12 cellular contexts compared by ENCODE assay signal in genomic region chr2:138708682-138709241, GRCh38.
DNase-seq lines count a peak whose midpoint lies in the region; TF ChIP-seq lines count a peak whose summit lies in the region.
"Had no signal": no experiment of that assay in that cellular context is flagged by ENCODE, and none has a peak within 500 bp of the region (broad histone marks: within the 10 kb centered on the region; RNA-seq: fewer than 3 reads in every experiment).

No MANE protein-coding gene starts in this region.

- CTCF ChIA-PET in CD8-positive, alpha-beta memory T cell (lab: Charles Lee) = no interaction called here

- 57 to 66% methylated on average over 5 of the region's 5 CpGs for WGBS in transverse colon (ENCODE audit: low coverage in 1 of 2), 2 donors

- no peak for TF ChIP-seq EP300 in transverse colon (IDR thresholded peaks at IDR 0.05; ENCODE audit: low read depth)

- intact Hi-C loops in transverse colon (cut with DNase I; ENCODE audit: low total_unique reads) = no loop called here

- H3K27ac Mint-ChIP-seq in CD8-positive, alpha-beta memory T cell = no peak overlapping the region
- H3K27ac Mint-ChIP-seq: activated T-cell treated with anti-CD3 and anti-CD28 coated beads, Interleukin-2, amount 50 U/mL, for 24 hours; naive B cell had no signal

- H3K36me3 ChIP-seq in CD8-positive, alpha-beta memory T cell (ENCODE audit: insufficient read depth, low read length) = no peaks in the 10 kb centered on the region
- H3K36me3 ChIP-seq in transverse colon = no peaks in the 10 kb centered on the region

- no peaks in the 10 kb centered on the region for H3K36me3 Mint-ChIP-seq in CD8-positive, alpha-beta memory T cell
- H3K36me3 Mint-ChIP-seq: naive B cell had no signal

- in situ Hi-C loops in transverse colon (cut with MboI; ENCODE audit: low pct_ligation_motif_present in 1 of 4, low pct_unique_long_range_greater_than_20kb in 1 of 4, low sequenced_read_pairs in 3 of 4) = no loop called here

- H3K4me1 ChIP-seq in CD8-positive, alpha-beta memory T cell (ENCODE audit: insufficient read depth, low read length) = no peaks in the 10 kb centered on the region
- H3K4me1 ChIP-seq in transverse colon = peaks cover 0 to 12% (median 3%) of the 10 kb centered on the region in 4 donors

- no peaks in the 10 kb centered on the region for H3K4me1 Mint-ChIP-seq in CD8-positive, alpha-beta memory T cell
- H3K4me1 Mint-ChIP-seq: naive B cell had no signal

- TF ChIP-seq POLR2A in transverse colon (IDR thresholded peaks at IDR 0.05) = no peak

- no peaks in the 10 kb centered on the region for H3K9me3 ChIP-seq in CD8-positive, alpha-beta memory T cell (ENCODE audit: low read length)
- H3K9me3 ChIP-seq in transverse colon = no peaks in the 10 kb centered on the region

- H3K9me3 Mint-ChIP-seq in CD8-positive, alpha-beta memory T cell = no peaks in the 10 kb centered on the region
- H3K9me3 Mint-ChIP-seq: activated T-cell treated with anti-CD3 and anti-CD28 coated beads, Interleukin-2, amount 50 U/mL, for 24 hours; naive B cell had no signal

- H3K4me3 ChIP-seq in CD8-positive, alpha-beta memory T cell (ENCODE audit: low read length) = no peak overlapping the region
- H3K4me3 ChIP-seq in transverse colon = no peak overlapping the region

- DNase-seq in DMS 273 treated with DMSO at 0.1 percent for 48 hours (lab: John Stamatoyannopoulos, UW) = peak; percentile 18
- DNase-seq in NCI-H2029 treated with DMSO at 0.1 percent for 48 hours (lab: John Stamatoyannopoulos, UW) = peak; percentile 16
- DNase-seq in fibroblast of gingiva (ENCODE audit: low read depth) = peak; percentile 33
- peak; percentile 31 for DNase-seq in middle frontal gyrus (ENCODE audit: extremely low spot score, low spot score)
- DNase-seq in HT-29 (ENCODE audit: low spot score) = no peak
- no peak for DNase-seq in CD8-positive, alpha-beta memory T cell
- no peak for DNase-seq in effector CD4-positive, alpha-beta T cell
- DNase-seq in transverse colon = no peak
- DNase-seq: activated T-cell treated with anti-CD3 and anti-CD28 coated beads, Interleukin-2, amount 50 U/mL, for 24 hours; naive B cell; NCI-H187; stimulated activated naive CD8-positive, alpha-beta T cell treated with anti-CD3 and anti-CD28 coated beads, Interleukin-15, Interleukin-2, amounts not matched to agents 100 U/mL and 50 U/mL, for 24 hours had no signal

- H3K27me3 Mint-ChIP-seq in CD8-positive, alpha-beta memory T cell = peaks cover 2 to 8% of the 10 kb centered on the region in 2 donors

- no peak overlapping the region for H3K27ac ChIP-seq in CD8-positive, alpha-beta memory T cell (ENCODE audit: low read depth, low read length)
- H3K27ac ChIP-seq in transverse colon = no peak overlapping the region

- no peak for TF ChIP-seq CTCF in transverse colon (IDR thresholded peaks at IDR 0.05)

- H3K27me3 ChIP-seq in CD8-positive, alpha-beta memory T cell (ENCODE audit: insufficient read depth, low read length, poor library complexity, severe bottlenecking) = no peaks in the 10 kb centered on the region
- no peaks in the 10 kb centered on the region for H3K27me3 ChIP-seq in transverse colon

- H3K4me3 Mint-ChIP-seq in CD8-positive, alpha-beta memory T cell = no peak overlapping the region
- H3K4me3 Mint-ChIP-seq: activated T-cell treated with anti-CD3 and anti-CD28 coated beads, Interleukin-2, amount 50 U/mL, for 24 hours; naive B cell had no signal

- POLR2A ChIA-PET in CD8-positive, alpha-beta memory T cell (lab: Charles Lee) = no interaction called here

Comparison
In these comparisons a context has a peak if more than half of its experiments do, and no peak if none do; other contexts are left out.
1. DNase-seq: peak in DMS 273 treated with DMSO at 0.1 percent for 48 hours (single experiment), NCI-H2029 treated with DMSO at 0.1 percent for 48 hours (single experiment), fibroblast of gingiva (single experiment) and middle frontal gyrus (single experiment); none in HT-29 (single experiment), CD8-positive, alpha-beta memory T cell (0 of 5), effector CD4-positive, alpha-beta T cell (single experiment) and transverse colon (single experiment).